ENCODE assay signal across 1 cellular context in the genomic region with DNA sequence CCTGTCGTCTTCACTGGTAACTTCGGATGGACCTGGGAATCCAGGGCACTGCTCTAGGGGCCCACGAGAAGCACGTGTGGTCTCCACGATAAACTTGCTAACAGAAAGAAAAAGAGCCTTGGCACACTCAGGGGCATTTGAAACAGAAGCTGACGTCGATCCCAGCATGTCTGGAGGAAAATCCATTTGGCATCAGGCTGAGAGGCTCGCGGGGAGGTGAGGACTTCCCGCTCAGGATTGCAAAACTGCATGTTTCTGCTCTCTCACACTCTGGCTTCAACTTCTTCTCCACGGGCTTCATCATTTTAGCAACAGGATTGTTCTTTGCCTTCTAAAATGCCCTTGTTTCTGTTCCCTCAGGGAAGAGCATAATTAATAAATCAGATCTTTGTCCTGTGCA.
TF ChIP-seq lines count a peak whose summit lies in the region.

No MANE protein-coding gene starts in this region.

TF ChIP-seq in GM23338, 12 proteins besides CTCF, POLR2A, EP300 and RAD21:
- TF ChIP-seq, protein P1, sequence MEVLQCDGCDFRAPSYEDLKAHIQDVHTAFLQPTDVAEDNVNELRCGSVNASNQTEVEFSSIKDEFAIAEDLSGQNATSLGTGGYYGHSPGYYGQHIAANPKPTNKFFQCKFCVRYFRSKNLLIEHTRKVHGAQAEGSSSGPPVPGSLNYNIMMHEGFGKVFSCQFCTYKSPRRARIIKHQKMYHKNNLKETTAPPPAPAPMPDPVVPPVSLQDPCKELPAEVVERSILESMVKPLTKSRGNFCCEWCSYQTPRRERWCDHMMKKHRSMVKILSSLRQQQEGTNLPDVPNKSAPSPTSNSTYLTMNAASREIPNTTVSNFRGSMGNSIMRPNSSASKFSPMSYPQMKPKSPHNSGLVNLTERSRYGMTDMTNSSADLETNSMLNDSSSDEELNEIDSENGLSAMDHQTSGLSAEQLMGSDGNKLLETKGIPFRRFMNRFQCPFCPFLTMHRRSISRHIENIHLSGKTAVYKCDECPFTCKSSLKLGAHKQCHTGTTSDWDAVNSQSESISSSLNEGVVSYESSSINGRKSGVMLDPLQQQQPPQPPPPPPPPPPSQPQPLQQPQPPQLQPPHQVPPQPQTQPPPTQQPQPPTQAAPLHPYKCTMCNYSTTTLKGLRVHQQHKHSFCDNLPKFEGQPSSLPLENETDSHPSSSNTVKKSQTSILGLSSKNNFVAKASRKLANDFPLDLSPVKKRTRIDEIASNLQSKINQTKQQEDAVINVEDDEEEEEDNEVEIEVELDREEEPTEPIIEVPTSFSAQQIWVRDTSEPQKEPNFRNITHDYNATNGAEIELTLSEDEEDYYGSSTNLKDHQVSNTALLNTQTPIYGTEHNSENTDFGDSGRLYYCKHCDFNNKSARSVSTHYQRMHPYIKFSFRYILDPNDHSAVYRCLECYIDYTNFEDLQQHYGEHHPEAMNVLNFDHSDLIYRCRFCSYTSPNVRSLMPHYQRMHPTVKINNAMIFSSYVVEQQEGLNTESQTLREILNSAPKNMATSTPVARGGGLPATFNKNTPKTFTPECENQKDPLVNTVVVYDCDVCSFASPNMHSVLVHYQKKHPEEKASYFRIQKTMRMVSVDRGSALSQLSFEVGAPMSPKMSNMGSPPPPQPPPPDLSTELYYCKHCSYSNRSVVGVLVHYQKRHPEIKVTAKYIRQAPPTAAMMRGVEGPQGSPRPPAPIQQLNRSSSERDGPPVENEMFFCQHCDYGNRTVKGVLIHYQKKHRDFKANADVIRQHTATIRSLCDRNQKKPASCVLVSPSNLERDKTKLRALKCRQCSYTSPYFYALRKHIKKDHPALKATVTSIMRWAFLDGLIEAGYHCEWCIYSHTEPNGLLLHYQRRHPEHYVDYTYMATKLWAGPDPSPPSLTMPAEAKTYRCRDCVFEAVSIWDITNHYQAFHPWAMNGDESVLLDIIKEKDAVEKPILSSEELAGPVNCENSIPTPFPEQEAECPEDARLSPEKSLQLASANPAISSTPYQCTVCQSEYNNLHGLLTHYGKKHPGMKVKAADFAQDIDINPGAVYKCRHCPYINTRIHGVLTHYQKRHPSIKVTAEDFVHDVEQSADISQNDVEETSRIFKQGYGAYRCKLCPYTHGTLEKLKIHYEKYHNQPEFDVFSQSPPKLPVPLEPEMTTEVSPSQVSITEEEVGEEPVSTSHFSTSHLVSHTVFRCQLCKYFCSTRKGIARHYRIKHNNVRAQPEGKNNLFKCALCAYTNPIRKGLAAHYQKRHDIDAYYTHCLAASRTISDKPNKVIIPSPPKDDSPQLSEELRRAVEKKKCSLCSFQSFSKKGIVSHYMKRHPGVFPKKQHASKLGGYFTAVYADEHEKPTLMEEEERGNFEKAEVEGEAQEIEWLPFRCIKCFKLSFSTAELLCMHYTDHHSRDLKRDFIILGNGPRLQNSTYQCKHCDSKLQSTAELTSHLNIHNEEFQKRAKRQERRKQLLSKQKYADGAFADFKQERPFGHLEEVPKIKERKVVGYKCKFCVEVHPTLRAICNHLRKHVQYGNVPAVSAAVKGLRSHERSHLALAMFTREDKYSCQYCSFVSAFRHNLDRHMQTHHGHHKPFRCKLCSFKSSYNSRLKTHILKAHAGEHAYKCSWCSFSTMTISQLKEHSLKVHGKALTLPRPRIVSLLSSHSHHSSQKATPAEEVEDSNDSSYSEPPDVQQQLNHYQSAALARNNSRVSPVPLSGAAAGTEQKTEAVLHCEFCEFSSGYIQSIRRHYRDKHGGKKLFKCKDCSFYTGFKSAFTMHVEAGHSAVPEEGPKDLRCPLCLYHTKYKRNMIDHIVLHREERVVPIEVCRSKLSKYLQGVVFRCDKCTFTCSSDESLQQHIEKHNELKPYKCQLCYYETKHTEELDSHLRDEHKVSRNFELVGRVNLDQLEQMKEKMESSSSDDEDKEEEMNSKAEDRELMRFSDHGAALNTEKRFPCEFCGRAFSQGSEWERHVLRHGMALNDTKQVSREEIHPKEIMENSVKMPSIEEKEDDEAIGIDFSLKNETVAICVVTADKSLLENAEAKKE (CRISPR knock-in tag; IDR thresholded peaks at IDR 0.05) = no peak
- TF ChIP-seq CREB1 (CRISPR knock-in tag; IDR thresholded peaks at IDR 0.05; ENCODE audit: low read depth) (no peak), EZH2 (IDR thresholded peaks at IDR 0.05; ENCODE audit: low read depth, unreplicated experiment) (no peak), NANOG (IDR thresholded peaks at IDR 0.05; ENCODE audit: borderline replicate concordance) (no peak), ETS1 (IDR thresholded peaks at IDR 0.05) (no peak), ZNF114 (CRISPR knock-in tag; IDR thresholded peaks at IDR 0.05) (no peak), JUNB (IDR thresholded peaks at IDR 0.05; ENCODE audit: unreplicated experiment) (no peak), STAT1 (IDR thresholded peaks at IDR 0.05; ENCODE audit: unreplicated experiment) (no peak), EZH2phosphoT487 (IDR thresholded peaks at IDR 0.05; ENCODE audit: unreplicated experiment) (no peak), REST (IDR thresholded peaks at IDR 0.05; ENCODE audit: unreplicated experiment) (no peak), POLR2AphosphoS5 (IDR thresholded peaks at IDR 0.05; ENCODE audit: low read depth) (no peak), ZNF331 (CRISPR knock-in tag; IDR thresholded peaks at IDR 0.05; ENCODE audit: low read depth) (no peak)
